In the genomic region with DNA sequence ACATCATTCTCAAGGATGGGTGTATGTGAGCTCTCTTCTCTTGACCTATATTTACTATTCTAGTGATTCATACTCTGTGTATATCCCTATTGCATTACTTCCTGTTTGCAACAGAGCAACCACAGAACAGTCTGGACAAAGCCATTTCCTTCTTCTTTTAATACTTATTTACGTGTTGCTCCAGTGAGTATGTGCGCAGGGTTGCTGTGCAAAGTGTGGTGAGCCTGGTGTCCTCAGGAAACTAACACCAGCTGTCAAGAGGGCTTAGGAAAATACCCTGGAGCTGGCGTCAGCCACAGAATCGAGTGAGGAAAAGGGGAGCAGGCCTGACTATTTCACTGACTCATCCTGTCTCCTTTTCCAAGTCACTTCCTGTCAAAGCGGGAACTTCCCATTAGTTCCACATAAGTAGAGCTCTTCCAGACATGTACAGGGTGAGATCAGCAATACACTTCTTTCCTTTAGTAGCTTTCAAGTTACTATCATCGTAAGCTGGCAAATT, we compare ENCODE assay signal across 8 cellular contexts.
A peak's percentile ranks its signal among the peaks of the same experiment; 100 is the strongest.
DNase-seq lines count a peak whose midpoint lies in the region; ATAC-seq and TF ChIP-seq lines count a peak whose summit lies in the region.

No MANE protein-coding gene starts in this region.

- H3K9me3 Mint-ChIP-seq in nephron progenitor cell, result peaks cover 11% of the 10 kb centered on the region

- H3K27ac ChIP-seq in PC-9, result peak overlapping the region; percentile 76

- TF ChIP-seq CTCF in PC-9 (conservative IDR thresholded peaks at IDR 0.05) (no peak), epithelial cell of proximal tubule (conservative IDR thresholded peaks at IDR 0.05; ENCODE audit: low read depth, low read length) (no peak), nephron progenitor cell (IDR thresholded peaks at IDR 0.05) (no peak)

- H3K4me1 Mint-ChIP-seq in nephron progenitor cell, result peaks cover 71% of the 10 kb centered on the region

- H2AFZ ChIP-seq in PC-9, result peak overlapping the region; percentile 62; the same call in 1 of the 2 replicates

- H3K27ac Mint-ChIP-seq in nephron progenitor cell, result peak overlapping the region; percentile 90

- no peaks in the 10 kb centered on the region for H4K20me1 ChIP-seq in PC-9 (ENCODE audit: insufficient read depth)

- H3K9me2 ChIP-seq in PC-9 (ENCODE audit: insufficient read depth), result no peaks in the 10 kb centered on the region

- H3K27me3 Mint-ChIP-seq in nephron progenitor cell (ENCODE audit: low read depth, poor library complexity), result peaks cover 18% of the 10 kb centered on the region

- POLR2A ChIA-PET in PC-9 (lab: Charles Lee; ENCODE audit: unreplicated experiment), result no interaction called here

- peaks cover 21% of the 10 kb centered on the region; the same call in 1 of the 2 replicates for H3K27me3 ChIP-seq in PC-9 (ENCODE audit: insufficient read depth, low read depth)

- peaks cover 20% of the 10 kb centered on the region for H3F3A ChIP-seq in PC-9 (ENCODE audit: insufficient read depth, low read depth)

- CTCF ChIA-PET in PC-9 (lab: Charles Lee), result no interaction called here

- peaks cover 42% of the 10 kb centered on the region for H3K4me1 ChIP-seq in PC-9 (replicated peaks; ENCODE audit: insufficient read depth)

- peaks cover 6% of the 10 kb centered on the region for H3K36me3 Mint-ChIP-seq in nephron progenitor cell (ENCODE audit: low read depth)

- intact Hi-C loops in PC-9 (cut with micrococcal nuclease; ENCODE audit: unreplicated experiment), result loop anchor here (1.0 to 5.0 kb wide), 2 partner anchors 122 to 156 kb away; no protein-coding TSS in a partner anchor

- H3K4me2 ChIP-seq in PC-9, result peak overlapping the region; percentile 35

- ATAC-seq in GM21717 (IDR thresholded peaks at IDR 0.05; ENCODE audit: unreplicated experiment), result no peak
- ATAC-seq in GM21367 (IDR thresholded peaks at IDR 0.05; ENCODE audit: unreplicated experiment), result no peak
- no peak for ATAC-seq in GM21360 (IDR thresholded peaks at IDR 0.05; ENCODE audit: unreplicated experiment)

- H3K4me3 Mint-ChIP-seq in nephron progenitor cell, result no peak overlapping the region

- peak; percentile 92 for DNase-seq in Daoy (ENCODE audit: low read depth)
- peak; percentile 40 to 97 for DNase-seq in PC-9
- DNase-seq in epithelial cell of proximal tubule (ENCODE audit: low read depth), result peak; percentile 89
- DNase-seq in nephron progenitor cell, result no peak
- DNase-seq in activated CD4-positive, alpha-beta T cell treated with anti-CD3 and anti-CD28 coated beads, Interleukin-2, amount 50 U/mL, for 48 hours, result no peak

- H3K79me2 ChIP-seq in PC-9 (ENCODE audit: low read depth), result no peaks in the 10 kb centered on the region

- no peaks in the 10 kb centered on the region for H3K9me3 ChIP-seq in PC-9 (ENCODE audit: insufficient read depth, low read depth)

- H3K36me3 ChIP-seq in PC-9 (ENCODE audit: low read depth), result no peaks in the 10 kb centered on the region

- H3K4me3 ChIP-seq in PC-9 (no peak overlapping the region), epithelial cell of proximal tubule (ENCODE audit: low read depth, low read length) (no peak overlapping the region)

- BruUV-seq in PC-9 (replicated peaks; lab: Mats Ljungman, UMichigan), result no TSS peak

Comparison
In these comparisons a context has a peak if more than half of its experiments do, and no peak if none do; other contexts are left out.
1. DNase-seq: peak in Daoy (single experiment), PC-9 (2 of 2) and epithelial cell of proximal tubule (single experiment); none in nephron progenitor cell (single experiment) and activated CD4-positive, alpha-beta T cell treated with anti-CD3 and anti-CD28 coated beads, Interleukin-2, amount 50 U/mL, for 48 hours (0 of 2).